Comparison of ENCODE assay signal across 22 cellular contexts in the genomic region with DNA sequence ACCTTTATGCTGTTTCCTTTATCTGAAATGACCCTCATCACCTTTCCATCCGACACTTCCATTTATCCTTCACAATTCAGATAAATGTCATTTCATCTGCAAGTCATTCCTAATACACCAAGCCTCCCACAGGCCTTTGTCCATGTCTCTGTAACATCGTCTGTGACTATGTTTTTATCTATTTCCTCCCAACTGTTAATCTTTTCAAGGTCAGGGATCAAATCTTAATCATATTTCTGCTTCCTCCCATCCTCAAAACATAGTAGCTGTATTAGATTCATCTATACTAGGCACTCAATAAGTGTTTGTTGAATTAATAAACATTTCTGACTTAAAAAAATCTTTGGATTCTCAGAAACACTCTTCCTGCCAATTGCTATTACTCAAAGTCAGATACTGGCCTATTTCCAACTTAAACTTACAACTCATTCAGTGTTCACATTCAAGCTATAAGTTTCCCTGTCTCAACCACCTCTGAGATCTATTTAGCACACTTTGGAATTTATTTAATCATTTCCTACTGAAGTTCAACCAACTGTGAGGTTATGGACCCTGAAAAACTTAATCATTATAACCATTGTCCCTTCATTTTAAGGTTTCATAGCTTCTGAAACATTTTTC.
DNase-seq lines count a peak whose midpoint lies in the region; ATAC-seq and TF ChIP-seq lines count a peak whose summit lies in the region.
"Had no signal": no experiment of that assay in that cellular context is flagged by ENCODE, and none has a peak within 500 bp of the region (broad histone marks: within the 10 kb centered on the region; RNA-seq: fewer than 3 reads in every experiment).

No MANE protein-coding gene starts in this region.

- peak; percentile 64 for DNase-seq in NCI-H226
- peak; percentile 56 for DNase-seq in astrocyte of the spinal cord (ENCODE audit: low read depth, low spot score)
- DNase-seq in foreskin melanocyte = peak; percentile 19
- no peak for DNase-seq in NAMALWA (ENCODE audit: low spot score)
- no peak for DNase-seq in NCI-H1092 treated with DMSO at 0.1 percent for 48 hours (lab: John Stamatoyannopoulos, UW)
- DNase-seq in OCI-LY7 (ENCODE audit: low spot score) = no peak
- DNase-seq: activated CD4-positive, alpha-beta T cell treated with anti-CD3 and anti-CD28 coated beads for 36 hours; activated effector memory CD4-positive, alpha-beta T cell treated with anti-CD3 and anti-CD28 coated beads, Interleukin-2, amount 50 U/mL, for 16 hours; GF-D8; heart left ventricle; KBM-7; naive thymus-derived CD8-positive, alpha-beta T cell; NCI-H1092; PC-9; small intestine; stimulated activated CD4-positive, alpha-beta T cell treated with anti-CD3 and anti-CD28 coated beads, Interleukin-4, amount 100 ng/mL, for 24 hours had no signal

- H2AFZ ChIP-seq in OCI-LY7 (ENCODE audit: low read length) = no peak overlapping the region
- H2AFZ ChIP-seq: PC-9 had no signal

- intact Hi-C loops in OCI-LY7 (cut with micrococcal nuclease; ENCODE audit: unreplicated experiment) = no loop called here

- no peak overlapping the region for H3K4me3 ChIP-seq in astrocyte of the spinal cord (ENCODE audit: low read depth, low read length)
- H3K4me3 ChIP-seq in OCI-LY7 (ENCODE audit: low read depth, low read length, poor library complexity, severe bottlenecking) = no peak overlapping the region
- H3K4me3 ChIP-seq: GM12878, HAP-1, heart left ventricle, PC-9, suprapubic skin had no signal

- H3K9me2 ChIP-seq in OCI-LY7 (ENCODE audit: insufficient read depth, low read length) = no peaks in the 10 kb centered on the region

- no peaks in the 10 kb centered on the region for H3K36me3 ChIP-seq in OCI-LY7 (ENCODE audit: insufficient read depth, low read length)
- H3K36me3 ChIP-seq: HAP-1, heart left ventricle, suprapubic skin had no signal

- no TSS peak for BruUV-seq in OCI-LY7 (replicated peaks; lab: Mats Ljungman, UMichigan)

- CTCF ChIA-PET in OCI-LY7 (lab: Charles Lee; ENCODE audit: unreplicated experiment) = no interaction called here

- no peak overlapping the region for H3K4me2 ChIP-seq in OCI-LY7 (ENCODE audit: low read length)
- H3K4me2 ChIP-seq: PC-9 had no signal

- ATAC-seq in HG02610 (IDR thresholded peaks at IDR 0.05; ENCODE audit: unreplicated experiment) = no peak
- ATAC-seq: activated CD4-positive, alpha-beta T cell treated with anti-CD3 and anti-CD28 coated beads for 36 hours; GM12878; heart left ventricle; naive thymus-derived CD8-positive, alpha-beta T cell had no signal

- TF ChIP-seq CTCF in astrocyte of the spinal cord (IDR thresholded peaks at IDR 0.05; ENCODE audit: low read depth, low read length) (no peak), OCI-LY7 (conservative IDR thresholded peaks at IDR 0.05; ENCODE audit: low read length) (no peak)

- no peaks in the 10 kb centered on the region for H3K4me1 ChIP-seq in OCI-LY7 (ENCODE audit: insufficient read depth, low read length, poor library complexity, severe bottlenecking)
- H3K4me1 ChIP-seq: HAP-1, heart left ventricle, suprapubic skin had no signal

- no peaks in the 10 kb centered on the region for H4K20me1 ChIP-seq in OCI-LY7 (ENCODE audit: insufficient read depth, low read length)

- POLR2A ChIA-PET in OCI-LY7 (lab: Charles Lee) = no interaction called here

- in situ Hi-C loops in astrocyte of the spinal cord (cut with HindIII; ENCODE audit: low sequenced_read_pairs) = no loop called here

- no peaks in the 10 kb centered on the region for H3K79me2 ChIP-seq in OCI-LY7 (ENCODE audit: insufficient read depth, low read depth, low read length)

- no peak overlapping the region for H3K27ac ChIP-seq in OCI-LY7 (ENCODE audit: low read depth, low read length, poor library complexity, severe bottlenecking)
- H3K27ac ChIP-seq: epithelial cell of prostate, heart left ventricle, HL-60, PC-9, suprapubic skin had no signal

- H3K9me3 ChIP-seq in OCI-LY7 (ENCODE audit: low read length) = no peaks in the 10 kb centered on the region
- H3K9me3 ChIP-seq: HAP-1, suprapubic skin had no signal

Comparison
In these comparisons a context has a peak if more than half of its experiments do, and no peak if none do; other contexts are left out.
1. DNase-seq: peak in NCI-H226 (single experiment), astrocyte of the spinal cord (single experiment) and foreskin melanocyte (single experiment); none in NAMALWA (single experiment), NCI-H1092 treated with DMSO at 0.1 percent for 48 hours (single experiment) and OCI-LY7 (single experiment).